Comparison of ENCODE assay signal across 15 cellular contexts in the genomic region with DNA sequence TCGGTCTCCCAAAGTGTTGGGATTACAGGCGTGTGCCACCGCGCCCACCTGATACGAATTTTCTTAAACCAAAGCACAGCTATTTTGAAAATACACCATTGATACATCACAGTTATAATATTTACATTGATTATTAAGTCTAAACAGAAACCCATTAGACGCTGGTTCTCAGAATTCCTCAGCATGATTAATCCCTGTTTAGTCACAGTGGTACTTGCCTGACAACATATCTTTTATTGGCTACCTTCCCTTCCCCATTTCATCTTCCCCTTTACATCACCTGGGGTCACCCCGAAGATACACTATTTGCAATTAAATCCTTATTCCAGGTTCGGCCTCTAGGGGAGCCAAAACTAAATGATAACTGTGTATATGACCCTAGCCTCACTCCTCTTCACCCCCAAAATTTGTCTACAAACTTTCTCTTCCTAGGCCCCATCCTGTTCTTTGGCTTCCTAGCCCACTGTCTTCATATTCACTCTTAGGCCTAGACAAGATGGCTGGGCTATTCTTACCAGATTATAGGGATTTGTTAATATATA. TPM values are rescaled to one million over a fixed set of nuclear protein-coding genes. Genes with fewer than 3 reads are reported as not detected.
DNase-seq lines count a peak whose midpoint lies in the region; ATAC-seq, FAIRE-seq and TF ChIP-seq lines count a peak whose summit lies in the region.
"Had no signal": no experiment of that assay in that cellular context is flagged by ENCODE, and none has a peak within 500 bp of the region (broad histone marks: within the 10 kb centered on the region; RNA-seq: fewer than 3 reads in every experiment).

No MANE protein-coding gene starts in this region.

- H3K9me3 Mint-ChIP-seq in H9: peaks cover 0 to 57% of the 10 kb centered on the region in 2 experiments; a peak in 3 of 5 replicates
- no peaks in the 10 kb centered on the region for H3K9me3 Mint-ChIP-seq in type B pancreatic cell

- no peak overlapping the region for H2BK15ac ChIP-seq in H9 (ENCODE audit: low read depth, low read length)

- no peak overlapping the region for H2BK5ac ChIP-seq in H9 (ENCODE audit: insufficient read length, low read length)
- no peak overlapping the region for H2BK5ac ChIP-seq in trophoblast cell (ENCODE audit: low read depth, low read length, poor library complexity)

- H2BK120ac ChIP-seq in H9 (ENCODE audit: low read depth, low read length, poor library complexity, severe bottlenecking) (no peak overlapping the region), trophoblast cell (ENCODE audit: insufficient read depth, low read length, poor library complexity) (no peak overlapping the region)

- H3K4me1 ChIP-seq in H9 (ENCODE audit: insufficient read depth, low read length): no peaks in the 10 kb centered on the region
- no peaks in the 10 kb centered on the region for H3K4me1 ChIP-seq in GM12878 (ENCODE audit: control insufficient read depth, insufficient read depth, low read length)
- H3K4me1 ChIP-seq in trophoblast cell (ENCODE audit: control insufficient read depth in 1 of 2, insufficient read depth in 2 of 2, low read length in 2 of 2): no peaks in the 10 kb centered on the region
- H3K4me1 ChIP-seq: BE2C, SJCRH30 had no signal

- RAD21 ChIA-PET in GM12878 (lab: Charles Lee; ENCODE audit: unreplicated experiment): no interaction called here

- no peak overlapping the region for H4K12ac ChIP-seq in trophoblast cell (ENCODE audit: low read depth, low read length)

- TF ChIP-seq CTCF in H9 (conservative IDR thresholded peaks at IDR 0.05) (peak; percentile 57; the same call in 2 of the 3 replicates), NB4 (IDR thresholded peaks at IDR 0.05; ENCODE audit: low read depth, low read length) (peak; percentile 15), GM12878 (IDR thresholded peaks at IDR 0.05 in 2 of 3, conservative IDR thresholded peaks at IDR 0.05 in 1 of 3; ENCODE audit: control insufficient read depth in 2 of 3, extremely low read depth in 1 of 3, insufficient read depth in 1 of 3, low read depth in 3 of 3, low read length in 3 of 3) (peak in 1 of 3 experiments; percentile 27; a peak in 2 of 6 replicates), type B pancreatic cell (conservative IDR thresholded peaks at IDR 0.05) (peak; percentile 49)

- H3K27ac ChIP-seq in H9 (ENCODE audit: insufficient read length, low read depth, low read length) (no peak overlapping the region), GM12878 (ENCODE audit: control insufficient read depth, insufficient read depth) (no peak overlapping the region), trophoblast cell (ENCODE audit: low read depth, low read length) (no peak overlapping the region)
- H3K27ac ChIP-seq: SJCRH30 had no signal

- H2BK12ac ChIP-seq in H9 (ENCODE audit: insufficient read length, low read depth, low read length) (no peak overlapping the region), trophoblast cell (ENCODE audit: low read length) (no peak overlapping the region)

- H2AFZ ChIP-seq in H9 (ENCODE audit: low read length) (no peak overlapping the region), GM12878 (ENCODE audit: control insufficient read depth, low read depth, low read length) (no peak overlapping the region), trophoblast cell (ENCODE audit: insufficient read depth, low read length, poor library complexity) (no peak overlapping the region)

- no peak overlapping the region for H3T11ph ChIP-seq in H9 (ENCODE audit: low read length)

- H3K27me3 Mint-ChIP-seq in H9 (ENCODE audit: low read depth) (no peaks in the 10 kb centered on the region), type B pancreatic cell (no peaks in the 10 kb centered on the region)

- no peaks in the 10 kb centered on the region for H3K23me2 ChIP-seq in H9 (ENCODE audit: insufficient read length, low read depth, low read length, poor library complexity, severe bottlenecking)

- no peaks in the 10 kb centered on the region for H3K79me2 ChIP-seq in H9 (ENCODE audit: insufficient read depth, low read length)
- H3K79me2 ChIP-seq in GM12878 (ENCODE audit: control insufficient read depth, insufficient read depth, low read length): no peaks in the 10 kb centered on the region
- no peaks in the 10 kb centered on the region for H3K79me2 ChIP-seq in trophoblast cell (ENCODE audit: control insufficient read depth, insufficient read depth, low read length, poor library complexity)

- no peak overlapping the region for H3K9ac ChIP-seq in H9 (ENCODE audit: extremely low read depth, insufficient read length, low read length)
- H3K9ac ChIP-seq in GM12878 (ENCODE audit: control insufficient read depth, insufficient read depth, low read length): no peak overlapping the region
- H3K9ac ChIP-seq in trophoblast cell (ENCODE audit: low read length): no peak overlapping the region

- H3K4me3 Mint-ChIP-seq in H9 (no peak overlapping the region), type B pancreatic cell (no peak overlapping the region)
- H3K4me3 Mint-ChIP-seq: CD8-positive, alpha-beta T cell had no signal

- no TSS peak for BruUV-seq in GM12878 (replicated peaks; lab: Mats Ljungman, UMichigan)

- CTCF ChIA-PET in GM12878 (lab: Yijun Ruan, JAX): interaction anchor here (1.1 kb wide), 1 partner anchor 12 kb away, joined by 3 read pairs; no protein-coding TSS in a partner anchor

- TF ChIP-seq EP300 in GM12878 (IDR thresholded peaks at IDR 0.05; ENCODE audit: borderline replicate concordance in 1 of 2, control insufficient read depth in 1 of 2, low read depth in 2 of 2, low read length in 2 of 2): no peak

- no peak overlapping the region for H3K4me3 ChIP-seq in NB4 (ENCODE audit: low read depth, low read length)
- H3K4me3 ChIP-seq in GM12878: no peak overlapping the region
- no peak overlapping the region for H3K4me3 ChIP-seq in trophoblast cell (ENCODE audit: low read depth, low read length)
- H3K4me3 ChIP-seq: SJCRH30 had no signal

- no peak overlapping the region for H3K14ac ChIP-seq in H9 (ENCODE audit: insufficient read depth, low read length)
- H3K14ac ChIP-seq in trophoblast cell (ENCODE audit: low read length): no peak overlapping the region

- no peak for TF ChIP-seq POLR2A in NB4 (IDR thresholded peaks at IDR 0.05; ENCODE audit: extremely low read depth, insufficient read length)
- TF ChIP-seq POLR2A in GM12878 (IDR thresholded peaks at IDR 0.05; ENCODE audit: low read depth, low read length): no peak
- TF ChIP-seq POLR2A in erythroblast (IDR thresholded peaks at IDR 0.05; ENCODE audit: low read length): no peak

- no peak for TF ChIP-seq RAD21 in GM12878 (IDR thresholded peaks at IDR 0.05; ENCODE audit: insufficient read depth, low read depth, low read length)

- H3K36me3 ChIP-seq in GM12878 (ENCODE audit: control insufficient read depth in 2 of 2, insufficient read depth in 2 of 2, low read length in 1 of 2) (no peaks in the 10 kb centered on the region), trophoblast cell (ENCODE audit: control insufficient read depth in 1 of 2, insufficient read depth in 2 of 2, low read length in 2 of 2) (no peaks in the 10 kb centered on the region)
- H3K36me3 ChIP-seq: BE2C, SJCRH30 had no signal

- no peak overlapping the region for H3K18ac ChIP-seq in H9 (ENCODE audit: insufficient read length, low read depth, low read length)
- H3K18ac ChIP-seq in trophoblast cell (ENCODE audit: low read length): no peak overlapping the region

- no peak overlapping the region for H2AK5ac ChIP-seq in H9 (ENCODE audit: insufficient read length, low read length)
- no peak overlapping the region for H2AK5ac ChIP-seq in trophoblast cell (ENCODE audit: low read length)

- DNase-seq in H9 (no peak), NB4 (ENCODE audit: low read depth) (peak; percentile 2), GM12878 (ENCODE audit: low read depth, low spot score) (no peak), type B pancreatic cell (ENCODE audit: extremely low spot score, unreplicated experiment) (no peak), erythroblast (lab: John Stamatoyannopoulos, UW) (no peak), NCI-H524 (lab: John Stamatoyannopoulos, UW) (no peak), trophoblast cell (no peak)
- DNase-seq: BE2C; CD8-positive, alpha-beta T cell; HCEC 1CT; NCI-H1092 treated with DMSO at 0.1 percent for 48 hours; NCI-H187 treated with DMSO at 0.1 percent for 48 hours; NCI-H446 had no signal

- in situ Hi-C loops in GM12878 (cut with MboI): no loop called here

- H3K27me3 ChIP-seq in H9 (ENCODE audit: insufficient read depth, low read length) (no peaks in the 10 kb centered on the region), GM12878 (replicated peaks in 1 of 2; ENCODE audit: control insufficient read depth in 2 of 2, insufficient read depth in 2 of 2, low read length in 1 of 2) (no peaks in the 10 kb centered on the region), trophoblast cell (ENCODE audit: insufficient read depth, low read length) (no peaks in the 10 kb centered on the region)
- H3K27me3 ChIP-seq: BE2C, SJCRH30 had no signal

- peak; percentile 75 for ATAC-seq in GM12878
- ATAC-seq: CD8-positive, alpha-beta T cell had no signal

- H3K56ac ChIP-seq in H9 (ENCODE audit: insufficient read length, low read depth, low read length): no peak overlapping the region

- SMC1A ChIA-PET in GM12878 (lab: Charles Lee; ENCODE audit: uncharacterized antibody, unreplicated experiment): no interaction called here

- no peak overlapping the region for H4K5ac ChIP-seq in H9 (ENCODE audit: insufficient read length, low read depth, low read length)

- H3K9me3 ChIP-seq in H9 (ENCODE audit: control insufficient read depth, low read depth, low read length) (no peaks in the 10 kb centered on the region), GM12878 (replicated peaks; ENCODE audit: control insufficient read depth, insufficient read depth, low read length) (no peaks in the 10 kb centered on the region), trophoblast cell (ENCODE audit: insufficient read depth, low read depth, low read length) (no peaks in the 10 kb centered on the region)
- H3K9me3 ChIP-seq: BE2C, SJCRH30 had no signal

- no peak for FAIRE-seq in GM12878 (lab: Jason Lieb, UNC)
- FAIRE-seq: D721Med had no signal

- H3K4ac ChIP-seq in H9 (ENCODE audit: low read depth, low read length): no peak overlapping the region
- no peak overlapping the region for H3K4ac ChIP-seq in trophoblast cell (ENCODE audit: low read depth, low read length)

- H3K4me2 ChIP-seq in H9 (ENCODE audit: insufficient read depth, insufficient read length, low read length) (no peak overlapping the region), GM12878 (ENCODE audit: control insufficient read depth, insufficient read depth) (no peak overlapping the region), trophoblast cell (ENCODE audit: low read length) (no peak overlapping the region)

- no peaks in the 10 kb centered on the region for H3K79me1 ChIP-seq in H9 (ENCODE audit: insufficient read depth, low read depth, low read length, poor library complexity, severe bottlenecking)
- no peaks in the 10 kb centered on the region for H3K79me1 ChIP-seq in trophoblast cell (ENCODE audit: low read length)

- H3K36me3 Mint-ChIP-seq in H9 (ENCODE audit: insufficient read depth in 1 of 3, low read depth in 3 of 3) (no peaks in the 10 kb centered on the region; a peak in 1 of 7 replicates), type B pancreatic cell (no peaks in the 10 kb centered on the region)
- H3K36me3 Mint-ChIP-seq: CD8-positive, alpha-beta T cell had no signal

- WGBS in H9 (ENCODE audit: extremely low coverage, insufficient read length, low lambda C conversion rate): no CpG with 5 or more reads among the region's 8 CpGs
- 60% methylated on average over 8 of the region's 8 CpGs for WGBS in GM12878 (ENCODE audit: insufficient coverage, insufficient replicate concordance, low lambda C conversion rate, missing lambda C conversion rate)
- no CpG with 5 or more reads among the region's 8 CpGs for WGBS in trophoblast cell (ENCODE audit: extremely low coverage, insufficient coverage, insufficient read length)

- intact Hi-C loops in GM12878 (cut with micrococcal nuclease; ENCODE audit: unreplicated experiment): no loop called here

- H4K8ac ChIP-seq in H9 (replicated peaks; ENCODE audit: insufficient read length, low read depth, low read length) (no peak overlapping the region), trophoblast cell (ENCODE audit: low read depth, low read length) (no peak overlapping the region)

- no peak overlapping the region for H4K91ac ChIP-seq in H9 (ENCODE audit: insufficient read length, low read depth, low read length)
- no peak overlapping the region for H4K91ac ChIP-seq in trophoblast cell (ENCODE audit: low read depth, low read length)

- POLR2A ChIA-PET in GM12878 (lab: Charles Lee): no interaction called here

- no peak overlapping the region for H2BK20ac ChIP-seq in H9 (ENCODE audit: low read depth, low read length, poor library complexity, severe bottlenecking)

- H4K20me1 ChIP-seq in H9 (ENCODE audit: control insufficient read depth, insufficient read depth, insufficient read length) (no peaks in the 10 kb centered on the region), GM12878 (ENCODE audit: control insufficient read depth, insufficient read depth) (no peaks in the 10 kb centered on the region)

- peaks cover 0 to 19% of the 10 kb centered on the region in 2 experiments; a peak in 2 of 4 replicates for H3K4me1 Mint-ChIP-seq in H9
- H3K4me1 Mint-ChIP-seq in type B pancreatic cell (ENCODE audit: unreplicated experiment): no peaks in the 10 kb centered on the region

- H3K23ac ChIP-seq in H9 (ENCODE audit: insufficient read length, low read depth, low read length): no peak overlapping the region
- no peak overlapping the region for H3K23ac ChIP-seq in trophoblast cell (ENCODE audit: low read length)

- no peak overlapping the region for H3K27ac Mint-ChIP-seq in H9
- H3K27ac Mint-ChIP-seq in type B pancreatic cell: no peak overlapping the region
- H3K27ac Mint-ChIP-seq: CD8-positive, alpha-beta T cell had no signal

RNA-seq across cellular contexts. Expression of a gene that starts 36.8 kb away (rescaled TPM):
- 0.31 and 0.33 TPM in 2 replicates for total RNA-seq in H9 (2021)
- not detected in 2 replicates for total RNA-seq in GM12878 (2013; cell fraction: nucleolus; rRNA removed)
- total RNA-seq in GM12878 (2014; rRNA removed): not detected in 2 replicates
- not detected in 2 replicates for total RNA-seq in GM12878 (2014; rRNA removed; fragmentation: Illumina TruSeq; extraction: Trizol)
- total RNA-seq in GM12878 (2021): not detected in 2 replicates
- polyA plus RNA-seq in GM12878 (2011; ENCODE audit: low read depth): not detected
- not detected in 2 replicates for polyA plus RNA-seq in GM12878 (2011; rRNA removed)
- polyA plus RNA-seq in GM12878 (2011; cell fraction: cytosol; rRNA removed): not detected in 2 replicates
- not detected in 2 replicates for polyA plus RNA-seq in GM12878 (2011; cell fraction: nucleus; rRNA removed)
- polyA plus RNA-seq in GM12878 (2012): not detected in 2 replicates
- polyA plus RNA-seq in GM12878 (2014; fragmentation: Illumina TruSeq; extraction: Trizol): not detected in 2 replicates
- not detected for polyA plus RNA-seq in GM12878 (2014; fragmentation: Nextera tagmentation; extraction: Ambion mirVana)
- not detected in 2 replicates for polyA plus RNA-seq in GM12878 (2014; rRNA removed)
- polyA plus RNA-seq in GM12878 (2016; fragmentation: Nextera tagmentation; extraction: Ambion mirVana): not detected
- not detected in 2 replicates for polyA minus RNA-seq in GM12878 (2011; rRNA and poly(A)+ RNA removed)
- polyA minus RNA-seq in GM12878 (2011; cell fraction: cytosol; rRNA and poly(A)+ RNA removed): not detected in 2 replicates
- not detected in 2 replicates for polyA minus RNA-seq in GM12878 (2011; cell fraction: nucleus; rRNA and poly(A)+ RNA removed)
- total RNA-seq in type B pancreatic cell (ENCODE audit: low replicate concordance): 0.48 and 2.6 TPM in 2 replicates
- polyA plus RNA-seq in trophoblast cell (2013): 0.01 TPM in 2 replicates
- total RNA-seq: CD8-positive, alpha-beta T cell; SJCRH30 had no signal
